Comparison of ENCODE assay signal across 15 cellular contexts in the genomic region with DNA sequence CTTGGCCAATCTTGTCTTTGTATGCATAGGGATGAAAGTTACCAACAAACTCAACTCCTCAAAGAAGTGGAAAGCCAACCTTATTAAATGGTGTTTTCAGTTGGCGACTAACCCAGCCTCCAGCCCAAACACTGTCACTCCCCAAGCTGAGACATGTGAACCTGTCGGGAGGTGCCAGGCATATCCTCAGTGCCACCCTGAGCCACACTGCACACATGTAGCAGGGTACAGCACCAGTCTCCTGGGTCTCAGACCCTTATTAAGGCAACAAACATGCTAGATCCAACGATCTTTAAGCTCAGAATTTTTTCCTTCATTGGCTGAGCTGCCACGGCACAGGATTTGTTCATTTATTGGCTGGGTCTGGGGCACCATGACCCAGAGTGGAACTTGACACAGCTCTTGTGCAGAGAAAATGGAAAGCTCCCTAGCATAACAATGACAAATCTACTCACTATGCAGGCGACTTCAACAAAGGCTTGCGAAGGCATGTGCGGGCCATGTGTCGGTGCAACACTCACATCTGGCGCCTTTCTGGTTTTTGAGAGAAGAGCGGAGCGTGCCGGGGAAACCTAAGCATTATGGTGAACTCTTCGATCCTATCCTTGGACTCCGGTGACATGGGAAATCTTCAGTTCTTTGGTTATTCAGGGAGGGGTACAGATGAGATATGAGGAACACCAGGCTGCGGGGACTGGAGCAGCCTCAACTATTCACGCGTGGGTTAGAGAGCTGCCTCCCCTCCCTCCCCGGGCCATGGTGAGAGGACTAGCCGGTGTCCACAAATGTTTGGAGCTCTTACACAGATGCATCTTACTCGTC.
A peak's percentile ranks its signal among the peaks of the same experiment; 100 is the strongest.
DNase-seq lines count a peak whose midpoint lies in the region; TF ChIP-seq lines count a peak whose summit lies in the region.
"Had no signal": no experiment of that assay in that cellular context is flagged by ENCODE, and none has a peak within 500 bp of the region (broad histone marks: within the 10 kb centered on the region; RNA-seq: fewer than 3 reads in every experiment).

No MANE protein-coding gene starts in this region.

- no peak for TF ChIP-seq CTCF in AG10803 (conservative IDR thresholded peaks at IDR 0.05; ENCODE audit: low read length)
- TF ChIP-seq CTCF in endothelial cell (IDR thresholded peaks at IDR 0.05; ENCODE audit: unreplicated experiment), result no peak

- no peaks in the 10 kb centered on the region for H3K9me3 Mint-ChIP-seq in endothelial cell (ENCODE audit: unreplicated experiment)

- no peak overlapping the region for H3K4me3 ChIP-seq in AG10803 (ENCODE audit: low read length)
- H3K4me3 ChIP-seq: HAP-1 had no signal

- H3K36me3 Mint-ChIP-seq in endothelial cell (ENCODE audit: low read depth, unreplicated experiment), result peaks cover 3% of the 10 kb centered on the region
- H3K36me3 Mint-ChIP-seq: CD4-positive, CD25-positive, alpha-beta regulatory T cell had no signal

- H3K4me3 Mint-ChIP-seq in endothelial cell (ENCODE audit: unreplicated experiment), result peak overlapping the region; percentile 15
- H3K4me3 Mint-ChIP-seq: CD4-positive, CD25-positive, alpha-beta regulatory T cell had no signal

- peaks cover 10% of the 10 kb centered on the region for H3K27me3 Mint-ChIP-seq in endothelial cell (ENCODE audit: unreplicated experiment)

- peaks cover 17% of the 10 kb centered on the region for H3K4me1 Mint-ChIP-seq in endothelial cell (ENCODE audit: unreplicated experiment)

- no peak overlapping the region for H3K27ac Mint-ChIP-seq in endothelial cell (ENCODE audit: unreplicated experiment)
- H3K27ac Mint-ChIP-seq: CD4-positive, CD25-positive, alpha-beta regulatory T cell had no signal

- DNase-seq in AG10803 (ENCODE audit: low read depth) (peak; percentile 43), EH (ENCODE audit: low read depth) (peak; percentile 9), endothelial cell (ENCODE audit: low spot score) (no peak), mucosa of gallbladder (ENCODE audit: low spot score) (peak; percentile 8), putamen (ENCODE audit: low spot score) (no peak), NCI-H2171 treated with DMSO at 0.1 percent for 48 hours (lab: John Stamatoyannopoulos, UW) (no peak), cerebellum (ENCODE audit: low spot score) (no peak)
- DNase-seq: ACHN; Caco-2; CD4-positive, CD25-positive, alpha-beta regulatory T cell; DMS53; NCI-H2029 treated with DMSO at 0.1 percent for 48 hours; NCI-H510A treated with DMSO at 0.1 percent for 48 hours; NCI-H82 had no signal

Comparison
In these comparisons a context has a peak if more than half of its experiments do, and no peak if none do; other contexts are left out.
1. DNase-seq: peak in AG10803 (single experiment), EH (single experiment) and mucosa of gallbladder (single experiment); none in endothelial cell (single experiment), putamen (single experiment), NCI-H2171 treated with DMSO at 0.1 percent for 48 hours (single experiment) and cerebellum (single experiment).